In the genomic region with DNA sequence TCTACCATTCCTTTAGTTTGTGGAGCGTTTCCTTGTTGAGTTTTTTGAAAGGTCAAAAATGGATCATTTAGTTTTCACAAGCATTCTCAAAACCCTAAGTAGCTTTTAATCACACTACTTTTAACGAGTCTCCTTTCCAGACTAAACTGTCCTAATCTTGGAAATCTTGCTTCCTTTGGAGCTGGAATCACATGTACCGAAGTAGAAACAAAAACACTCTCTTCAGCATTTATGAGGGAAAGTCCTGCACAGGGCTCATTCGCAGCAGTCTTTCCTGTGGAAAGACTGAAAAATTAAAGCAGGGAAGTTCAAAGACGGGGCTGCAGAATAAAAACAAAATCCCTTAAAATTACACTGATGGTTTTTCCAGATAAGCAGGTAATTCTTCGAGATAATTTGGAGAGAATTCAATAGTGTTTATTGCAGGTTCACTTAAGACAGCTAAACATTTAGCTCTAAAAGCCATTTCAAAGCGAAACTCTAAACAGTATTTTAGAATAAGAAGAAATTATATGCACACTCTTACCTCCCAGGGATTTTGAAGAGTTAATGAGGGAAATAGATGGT, we compare ENCODE assay signal across 22 cellular contexts.
DNase-seq lines count a peak whose midpoint lies in the region; ATAC-seq, FAIRE-seq and TF ChIP-seq lines count a peak whose summit lies in the region.
"Had no signal": no experiment of that assay in that cellular context is flagged by ENCODE, and none has a peak within 500 bp of the region (broad histone marks: within the 10 kb centered on the region; RNA-seq: fewer than 3 reads in every experiment).

No MANE protein-coding gene starts in this region.

- no peak overlapping the region for H3K14ac ChIP-seq in trophoblast cell (ENCODE audit: low read length)

- H3K4me3 ChIP-seq in GM23338 (no peak overlapping the region), SK-N-MC (peak overlapping the region; percentile 56), hepatocyte (peak overlapping the region; percentile 0), sigmoid colon (no peak overlapping the region), trophoblast cell (ENCODE audit: low read depth, low read length) (no peak overlapping the region)
- H3K4me3 ChIP-seq: BLaER1 treated with 17β-estradiol and CSF1 and Interleukin-3, amounts not matched to agents 10 nM and 100 nM; MG63 had no signal

- H2BK12ac ChIP-seq in trophoblast cell (ENCODE audit: low read length) = no peak overlapping the region

- TF ChIP-seq POLR2A in sigmoid colon (IDR thresholded peaks at IDR 0.05) = no peak

- ATAC-seq in GM23338 = no peak

- H3K27me3 ChIP-seq in GM23338 (ENCODE audit: insufficient read depth) = no peaks in the 10 kb centered on the region
- no peaks in the 10 kb centered on the region for H3K27me3 ChIP-seq in hepatocyte
- H3K27me3 ChIP-seq in sigmoid colon = no peaks in the 10 kb centered on the region
- H3K27me3 ChIP-seq in trophoblast cell (ENCODE audit: insufficient read depth, low read length) = no peaks in the 10 kb centered on the region
- H3K27me3 ChIP-seq: BLaER1 treated with 17β-estradiol and CSF1 and Interleukin-3, amounts not matched to agents 10 nM and 100 nM; MG63 had no signal

- TF ChIP-seq EP300 in sigmoid colon (IDR thresholded peaks at IDR 0.05) = no peak

- no peak overlapping the region for H2BK120ac ChIP-seq in trophoblast cell (ENCODE audit: insufficient read depth, low read length, poor library complexity)

- H3K27ac Mint-ChIP-seq in GM23338 = no peak overlapping the region
- H3K27ac Mint-ChIP-seq: CD8-positive, alpha-beta memory T cell had no signal

- no peaks in the 10 kb centered on the region for H3K4me1 ChIP-seq in GM23338 (ENCODE audit: insufficient read depth)
- peaks cover 10% of the 10 kb centered on the region for H3K4me1 ChIP-seq in hepatocyte (ENCODE audit: insufficient read depth)
- H3K4me1 ChIP-seq in sigmoid colon = no peaks in the 10 kb centered on the region
- H3K4me1 ChIP-seq in trophoblast cell (ENCODE audit: control insufficient read depth in 1 of 2, insufficient read depth in 2 of 2, low read length in 2 of 2) = no peaks in the 10 kb centered on the region
- H3K4me1 ChIP-seq: BLaER1 treated with 17β-estradiol and CSF1 and Interleukin-3, amounts not matched to agents 10 nM and 100 nM had no signal

- peak overlapping the region; percentile 72; the same call in 1 of the 2 replicates for H2AFZ ChIP-seq in GM23338
- no peak overlapping the region for H2AFZ ChIP-seq in hepatocyte
- H2AFZ ChIP-seq in trophoblast cell (ENCODE audit: insufficient read depth, low read length, poor library complexity) = no peak overlapping the region

- H3K36me3 ChIP-seq in GM23338 (ENCODE audit: insufficient read depth) (no peaks in the 10 kb centered on the region), SK-N-MC (ENCODE audit: insufficient read depth, low read length) (no peaks in the 10 kb centered on the region), hepatocyte (replicated peaks; ENCODE audit: insufficient read depth, low read depth) (no peaks in the 10 kb centered on the region), sigmoid colon (no peaks in the 10 kb centered on the region), trophoblast cell (ENCODE audit: control insufficient read depth in 1 of 2, insufficient read depth in 2 of 2, low read length in 2 of 2) (no peaks in the 10 kb centered on the region)
- H3K36me3 ChIP-seq: BLaER1 treated with 17β-estradiol and CSF1 and Interleukin-3, amounts not matched to agents 10 nM and 100 nM; MG63 had no signal

- no peaks in the 10 kb centered on the region; the same call in 2 of the 3 replicates for H3K4me1 Mint-ChIP-seq in GM23338
- H3K4me1 Mint-ChIP-seq: CD8-positive, alpha-beta memory T cell had no signal

- H3K9me2 ChIP-seq in GM23338 (ENCODE audit: insufficient read depth) = no peaks in the 10 kb centered on the region
- no peaks in the 10 kb centered on the region for H3K9me2 ChIP-seq in hepatocyte (replicated peaks; ENCODE audit: insufficient read depth)

- no peak for FAIRE-seq in urothelium cell line (lab: Jason Lieb, UNC)
- FAIRE-seq: D721Med had no signal

- no peak overlapping the region for H4K8ac ChIP-seq in trophoblast cell (ENCODE audit: low read depth, low read length)

- H4K91ac ChIP-seq in trophoblast cell (ENCODE audit: low read depth, low read length) = no peak overlapping the region

- H3K18ac ChIP-seq in trophoblast cell (ENCODE audit: low read length) = no peak overlapping the region

- H3K9ac ChIP-seq in SK-N-MC (ENCODE audit: insufficient read length) (no peak overlapping the region), trophoblast cell (ENCODE audit: low read length) (no peak overlapping the region)
- H3K9ac ChIP-seq: BLaER1 treated with 17β-estradiol and CSF1 and Interleukin-3, amounts not matched to agents 10 nM and 100 nM had no signal

- peaks cover 8% of the 10 kb centered on the region for H3K79me1 ChIP-seq in trophoblast cell (ENCODE audit: low read length)

- H3K9me3 Mint-ChIP-seq in GM23338 = peaks cover 15% of the 10 kb centered on the region

- H3K4ac ChIP-seq in trophoblast cell (ENCODE audit: low read depth, low read length) = no peak overlapping the region

- H3K79me2 ChIP-seq in GM23338 (replicated peaks; ENCODE audit: insufficient read depth) = no peaks in the 10 kb centered on the region
- H3K79me2 ChIP-seq in hepatocyte = no peaks in the 10 kb centered on the region
- H3K79me2 ChIP-seq in trophoblast cell (ENCODE audit: control insufficient read depth, insufficient read depth, low read length, poor library complexity) = no peaks in the 10 kb centered on the region

- no peak overlapping the region for H2BK5ac ChIP-seq in trophoblast cell (ENCODE audit: low read depth, low read length, poor library complexity)

- H4K20me1 ChIP-seq in GM23338 (replicated peaks; ENCODE audit: insufficient read depth) (no peaks in the 10 kb centered on the region), hepatocyte (ENCODE audit: insufficient read depth, poor library complexity, severe bottlenecking) (no peaks in the 10 kb centered on the region)
- H4K20me1 ChIP-seq: BLaER1 treated with 17β-estradiol and CSF1 and Interleukin-3, amounts not matched to agents 10 nM and 100 nM had no signal

- no peak overlapping the region for H3K23ac ChIP-seq in trophoblast cell (ENCODE audit: low read length)

- peaks cover 5% of the 10 kb centered on the region for H3K27me3 Mint-ChIP-seq in GM23338 (ENCODE audit: insufficient read depth, low read depth, poor library complexity)

- intact Hi-C loops in sigmoid colon (cut with DNase I) = no loop called here

- H3K27ac ChIP-seq in GM23338 (ENCODE audit: low read depth) = no peak overlapping the region
- H3K27ac ChIP-seq in SK-N-MC = no peak overlapping the region
- no peak overlapping the region for H3K27ac ChIP-seq in hepatocyte
- H3K27ac ChIP-seq in sigmoid colon = no peak overlapping the region
- no peak overlapping the region for H3K27ac ChIP-seq in trophoblast cell (ENCODE audit: low read depth, low read length)
- H3K27ac ChIP-seq: BLaER1 treated with 17β-estradiol and CSF1 and Interleukin-3, amounts not matched to agents 10 nM and 100 nM; HL-60 had no signal

- DNase-seq in GM23338 (ENCODE audit: low spot score) (no peak), SK-N-MC (ENCODE audit: low read depth, low spot score) (no peak), hepatocyte (ENCODE audit: low spot score) (no peak), pons (ENCODE audit: low spot score) (peak; percentile 24), sigmoid colon (no peak), NCI-H82 (lab: John Stamatoyannopoulos, UW) (no peak), trophoblast cell (no peak), urothelium cell line (ENCODE audit: low spot score) (no peak)
- DNase-seq: CD8-positive, alpha-beta memory T cell; DMS79; H7; MG63; NCI-H1048; NCI-H146; NCI-H2081; NCI-H510A treated with DMSO at 0.1 percent for 48 hours; NCI-H774; OCI-M1; SHP77 had no signal

- no peak overlapping the region for H3K4me3 Mint-ChIP-seq in GM23338
- H3K4me3 Mint-ChIP-seq: CD8-positive, alpha-beta memory T cell had no signal

- TF ChIP-seq CTCF in GM23338 (conservative IDR thresholded peaks at IDR 0.05; ENCODE audit: low read depth in 2 of 2) (no peak), hepatocyte (IDR thresholded peaks at IDR 0.05; ENCODE audit: poor library complexity) (no peak), sigmoid colon (IDR thresholded peaks at IDR 0.05) (no peak)

- WGBS in hepatocyte (ENCODE audit: low lambda C conversion rate, missing lambda C conversion rate) = 25% methylated on average over 7 of the region's 7 CpGs
- WGBS in sigmoid colon, 2 donors = 34 to 44% methylated on average over 7 of the region's 7 CpGs
- WGBS in trophoblast cell (ENCODE audit: extremely low coverage, insufficient coverage, insufficient read length) = no CpG with 5 or more reads among the region's 7 CpGs

- H2AK5ac ChIP-seq in trophoblast cell (ENCODE audit: low read length) = no peak overlapping the region

- H3F3A ChIP-seq in GM23338 (replicated peaks; ENCODE audit: low read depth) = no peaks in the 10 kb centered on the region

- H3K36me3 Mint-ChIP-seq in GM23338 (ENCODE audit: low read depth) = peaks cover 11% of the 10 kb centered on the region
- H3K36me3 Mint-ChIP-seq: CD8-positive, alpha-beta memory T cell had no signal

- H4K12ac ChIP-seq in trophoblast cell (ENCODE audit: low read depth, low read length) = no peak overlapping the region

- H3K9me3 ChIP-seq in SK-N-MC (ENCODE audit: low read depth, low read length) (no peaks in the 10 kb centered on the region), hepatocyte (ENCODE audit: low read depth) (no peaks in the 10 kb centered on the region), sigmoid colon (no peaks in the 10 kb centered on the region), trophoblast cell (ENCODE audit: insufficient read depth, low read depth, low read length) (no peaks in the 10 kb centered on the region)
- H3K9me3 ChIP-seq: MG63 had no signal

- H3K4me2 ChIP-seq in GM23338 (no peak overlapping the region), hepatocyte (peak overlapping the region; percentile 57), trophoblast cell (ENCODE audit: low read length) (no peak overlapping the region)
- H3K4me2 ChIP-seq: BLaER1 treated with 17β-estradiol and CSF1 and Interleukin-3, amounts not matched to agents 10 nM and 100 nM had no signal

Comparison
In these comparisons a context has a peak if more than half of its experiments do, and no peak if none do; other contexts are left out.
1. H3K4me3 ChIP-seq: peak in SK-N-MC (single experiment) and hepatocyte (single experiment); none in GM23338 (single experiment), sigmoid colon (0 of 4) and trophoblast cell (single experiment).